8 cellular contexts compared by ENCODE assay signal in the genomic region with DNA sequence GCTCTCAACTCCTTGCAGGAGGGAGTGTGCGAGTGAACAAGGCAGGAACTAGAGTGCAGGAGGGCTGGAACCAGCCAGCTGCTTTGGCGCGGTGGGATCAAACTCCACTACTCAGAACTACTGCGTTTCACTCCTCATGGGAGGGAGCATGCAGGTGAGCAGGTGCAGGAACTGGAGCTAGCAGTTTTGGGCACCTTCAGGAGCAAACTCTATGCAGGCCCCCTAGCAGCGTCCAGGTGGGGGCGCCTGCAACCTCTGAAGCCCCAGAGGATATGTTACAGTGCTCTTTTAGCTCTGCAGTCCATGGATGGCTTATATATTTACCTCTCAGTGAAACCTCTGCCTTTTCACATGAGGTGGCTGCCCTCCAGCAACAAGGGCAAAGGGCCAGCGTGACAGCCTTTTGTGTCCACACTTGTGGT.
DNase-seq lines count a peak whose midpoint lies in the region; ATAC-seq and TF ChIP-seq lines count a peak whose summit lies in the region.

No MANE protein-coding gene starts in this region.

- no peak overlapping the region for H3K9ac ChIP-seq in DND-41 (ENCODE audit: low read depth, low read length)

- H3K27ac Mint-ChIP-seq in activated T-helper 2 cell treated with anti-CD3 and anti-CD28 coated beads, Interferon-gamma antibody, Interleukin-2, Interleukin-4, amounts not matched to agents 10 μg/mL and 5 μg/mL and 100 μg/mL, durations not matched to agents 14 hours and 24 hours and 36 hours = no peak overlapping the region

- intact Hi-C loops in left colon (cut with DNase I, micrococcal nuclease) = loop anchor here in 1 of 2 donors (10.0 kb wide), 1 partner anchor 1308 kb away; a partner anchor contains a TSS
- intact Hi-C loops in activated T-helper 2 cell treated with anti-CD3 and anti-CD28 coated beads, Interferon-gamma antibody, Interleukin-2, Interleukin-4, amounts not matched to agents 10 μg/mL and 5 μg/mL and 100 μg/mL, durations not matched to agents 14 hours and 24 hours and 36 hours (cut with micrococcal nuclease) = no loop called here

- peaks cover 20% of the 10 kb centered on the region for H3K9me3 Mint-ChIP-seq in activated T-helper 2 cell treated with anti-CD3 and anti-CD28 coated beads, Interferon-gamma antibody, Interleukin-2, Interleukin-4, amounts not matched to agents 10 μg/mL and 5 μg/mL and 100 μg/mL, durations not matched to agents 14 hours and 24 hours and 36 hours

- peak; percentile 41 for TF ChIP-seq CTCF in DND-41 (IDR thresholded peaks at IDR 0.05; ENCODE audit: borderline replicate concordance, extremely low read depth, low read length, poor library complexity, severe bottlenecking)

- H2AFZ ChIP-seq in DND-41 (ENCODE audit: low read depth, low read length) = no peak overlapping the region

- no peaks in the 10 kb centered on the region for H3K36me3 Mint-ChIP-seq in activated T-helper 2 cell treated with anti-CD3 and anti-CD28 coated beads, Interferon-gamma antibody, Interleukin-2, Interleukin-4, amounts not matched to agents 10 μg/mL and 5 μg/mL and 100 μg/mL, durations not matched to agents 14 hours and 24 hours and 36 hours (ENCODE audit: low read depth)

- H3K4me3 ChIP-seq in DND-41 (ENCODE audit: low read depth in 1 of 2, low read length in 2 of 2) = no peak overlapping the region

- no peak overlapping the region for H3K27ac ChIP-seq in DND-41 (ENCODE audit: low read length)

- DNase-seq in DND-41 (peak; percentile 12), amniotic epithelial cell (ENCODE audit: low read depth) (peak; percentile 15), left colon (peak in 1 of 2 donors; percentile 17), NCI-H2196 (lab: John Stamatoyannopoulos, UW; ENCODE audit: unreplicated experiment) (no peak), GDM1 (lab: John Stamatoyannopoulos, UW) (no peak), occipital lobe (lab: John Stamatoyannopoulos, UW) (no peak)
- no peak for DNase-seq in activated T-helper 2 cell treated with anti-CD3 and anti-CD28 coated beads, Interferon-gamma antibody, Interleukin-2, Interleukin-4, amounts not matched to agents 10 μg/mL and 5 μg/mL and 100 μg/mL, durations not matched to agents 14 hours and 24 hours and 36 hours (ENCODE audit: low spot score)

- ATAC-seq in DND-41 (ENCODE audit: insufficient read depth, low read depth) (peak; percentile 47; the same call in 1 of the 3 replicates), HG02981 (IDR thresholded peaks at IDR 0.05; ENCODE audit: unreplicated experiment) (peak; percentile 72), left colon (peak; percentile 44)

- no peak overlapping the region for H3K4me2 ChIP-seq in DND-41 (ENCODE audit: insufficient read depth, low read length)

- no peaks in the 10 kb centered on the region for H3K36me3 ChIP-seq in DND-41 (ENCODE audit: insufficient read depth, low read length)

- H3K4me1 Mint-ChIP-seq in activated T-helper 2 cell treated with anti-CD3 and anti-CD28 coated beads, Interferon-gamma antibody, Interleukin-2, Interleukin-4, amounts not matched to agents 10 μg/mL and 5 μg/mL and 100 μg/mL, durations not matched to agents 14 hours and 24 hours and 36 hours (ENCODE audit: low read depth) = no peaks in the 10 kb centered on the region

- no peaks in the 10 kb centered on the region for H3K79me2 ChIP-seq in DND-41 (ENCODE audit: insufficient read depth, low read length)

- no peaks in the 10 kb centered on the region for H3K27me3 ChIP-seq in DND-41 (ENCODE audit: insufficient read depth, low read length, poor library complexity)

- no peaks in the 10 kb centered on the region for H3K9me3 ChIP-seq in DND-41 (ENCODE audit: insufficient read depth, low read length, severe bottlenecking)

- no peak overlapping the region for H3K4me3 Mint-ChIP-seq in activated T-helper 2 cell treated with anti-CD3 and anti-CD28 coated beads, Interferon-gamma antibody, Interleukin-2, Interleukin-4, amounts not matched to agents 10 μg/mL and 5 μg/mL and 100 μg/mL, durations not matched to agents 14 hours and 24 hours and 36 hours (ENCODE audit: low read depth)

- no peaks in the 10 kb centered on the region for H4K20me1 ChIP-seq in DND-41 (ENCODE audit: insufficient read depth, low read length)

- H3K27me3 Mint-ChIP-seq in activated T-helper 2 cell treated with anti-CD3 and anti-CD28 coated beads, Interferon-gamma antibody, Interleukin-2, Interleukin-4, amounts not matched to agents 10 μg/mL and 5 μg/mL and 100 μg/mL, durations not matched to agents 14 hours and 24 hours and 36 hours (ENCODE audit: low read depth) = no peaks in the 10 kb centered on the region

- H3K4me1 ChIP-seq in DND-41 (ENCODE audit: insufficient read depth, low read length) = no peaks in the 10 kb centered on the region

Comparison
In these comparisons a context has a peak if more than half of its experiments do, and no peak if none do; other contexts are left out.
1. DNase-seq: peak in DND-41 (single experiment) and amniotic epithelial cell (single experiment); none in activated T-helper 2 cell treated with anti-CD3 and anti-CD28 coated beads, Interferon-gamma antibody, Interleukin-2, Interleukin-4, amounts not matched to agents 10 μg/mL and 5 μg/mL and 100 μg/mL, durations not matched to agents 14 hours and 24 hours and 36 hours (single experiment), NCI-H2196 (single experiment), GDM1 (single experiment) and occipital lobe (single experiment).
2. Peak in every context shown above with its lines, with median percentiles within 50 percentile points of each other: ATAC-seq.